In the genomic region with DNA sequence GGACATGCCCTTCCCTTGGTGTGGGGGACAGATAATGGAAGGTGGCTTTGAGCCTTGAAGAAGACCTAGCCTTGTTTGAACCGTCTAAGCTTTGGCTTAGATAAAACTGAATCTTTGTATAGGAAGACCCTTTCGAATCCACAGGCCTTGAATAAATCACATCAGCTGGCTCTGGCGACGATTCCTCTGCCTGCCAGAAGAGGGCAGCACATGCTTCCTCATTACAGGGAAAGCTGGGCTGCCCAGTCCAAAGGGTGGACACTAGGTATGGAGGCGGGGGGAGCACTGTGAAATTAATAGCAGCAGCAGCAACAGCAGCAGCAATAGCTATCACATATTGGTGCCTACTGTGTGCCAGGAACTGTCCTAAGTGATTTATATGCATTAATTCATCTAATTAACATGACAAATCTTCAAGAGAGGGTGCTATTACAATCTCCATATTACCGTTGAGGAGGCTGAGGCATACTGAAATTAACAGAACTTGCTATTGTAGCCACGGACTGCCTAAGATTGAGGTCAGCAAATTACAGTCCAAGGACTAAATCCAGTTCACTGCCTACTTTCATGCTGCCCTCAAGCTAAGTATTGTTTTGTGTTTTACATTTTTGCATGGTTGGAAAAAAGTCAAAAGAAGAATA, we compare ENCODE assay signal across 8 cellular contexts.
DNase-seq lines count a peak whose midpoint lies in the region; ATAC-seq, FAIRE-seq and TF ChIP-seq lines count a peak whose summit lies in the region.

No MANE protein-coding gene starts in this region.

- no peaks in the 10 kb centered on the region for H3K9me3 ChIP-seq in WERI-Rb-1 (ENCODE audit: severe bottlenecking)
- no peaks in the 10 kb centered on the region for H3K9me3 ChIP-seq in breast epithelium
- H3K9me3 ChIP-seq in kidney (ENCODE audit: control insufficient read depth in 1 of 2, low read length in 2 of 2): no peaks in the 10 kb centered on the region

- no peaks in the 10 kb centered on the region for H3K36me3 ChIP-seq in WERI-Rb-1
- H3K36me3 ChIP-seq in breast epithelium: no peaks in the 10 kb centered on the region
- H3K36me3 ChIP-seq in kidney (ENCODE audit: control insufficient read depth in 1 of 2, insufficient read depth in 2 of 2, low read length in 2 of 2): no peaks in the 10 kb centered on the region

- H3K9ac ChIP-seq in kidney (ENCODE audit: low read length in 2 of 2): no peak overlapping the region

- H3K27ac ChIP-seq in WERI-Rb-1 (no peak overlapping the region), breast epithelium (no peak overlapping the region), kidney (ENCODE audit: low read depth in 2 of 2, low read length in 2 of 2) (no peak overlapping the region)

- no peak for ATAC-seq in HG03439 (IDR thresholded peaks at IDR 0.05; ENCODE audit: unreplicated experiment)

- TF ChIP-seq POLR2A in breast epithelium (IDR thresholded peaks at IDR 0.05): no peak

- DNase-seq in DMS79 treated with DMSO at 0.1 percent for 48 hours (lab: John Stamatoyannopoulos, UW) (peak; percentile 48), DMS79 (lab: John Stamatoyannopoulos, UW) (no peak), NCI-H2029 (lab: John Stamatoyannopoulos, UW) (peak; percentile 34), WERI-Rb-1 (peak; percentile 89), breast epithelium (ENCODE audit: low spot score in 2 of 2) (peak in 1 of 2 donors; percentile 45), kidney (peak; percentile 84)
- peak; percentile 14 to 39 for DNase-seq in stimulated activated CD4-positive, alpha-beta T cell treated with anti-CD3 and anti-CD28 coated beads, Interleukin-15, amount 100 ng/mL, for 48 hours (ENCODE audit: low read depth in 2 of 2)

- no peaks in the 10 kb centered on the region for H3K4me1 ChIP-seq in breast epithelium
- H3K4me1 ChIP-seq in kidney (ENCODE audit: control insufficient read depth in 1 of 2, insufficient read depth in 1 of 2, low read depth in 1 of 2, low read length in 2 of 2): peaks cover 0 to 3% of the 10 kb centered on the region in 2 donors

- no peak overlapping the region for H3K4me3 ChIP-seq in WERI-Rb-1 (ENCODE audit: low read depth, low read length)
- H3K4me3 ChIP-seq in breast epithelium: no peak overlapping the region
- no peak overlapping the region for H3K4me3 ChIP-seq in kidney (ENCODE audit: low read length in 2 of 2)

- intact Hi-C loops in breast epithelium (cut with DNase I; ENCODE audit: low total_unique reads): no loop called here
- intact Hi-C loops in kidney (cut with DNase I): no loop called here

- TF ChIP-seq CTCF in WERI-Rb-1 (IDR thresholded peaks at IDR 0.05; ENCODE audit: low read depth, low read length): peak; percentile 96
- peak; percentile 70 to 86 (median 77) for TF ChIP-seq CTCF in breast epithelium (IDR thresholded peaks at IDR 0.05)
- TF ChIP-seq CTCF in kidney (IDR thresholded peaks at IDR 0.05; ENCODE audit: borderline replicate concordance, extremely low read depth, insufficient read depth): peak; percentile 96

- H3K27me3 ChIP-seq in WERI-Rb-1 (ENCODE audit: insufficient read depth, low read depth, severe bottlenecking): no peaks in the 10 kb centered on the region
- no peaks in the 10 kb centered on the region for H3K27me3 ChIP-seq in breast epithelium

- FAIRE-seq in kidney (lab: Jason Lieb, UNC): no peak
